In genomic region chr12:10641735-10642500, GRCh38 we compare ENCODE assay signal across 15 cellular contexts. TPM values are rescaled to one million over a fixed set of nuclear protein-coding genes. Genes with fewer than 3 reads are reported as not detected.
A peak's percentile ranks its signal among the peaks of the same experiment; 100 is the strongest.
DNase-seq lines count a peak whose midpoint lies in the region; ATAC-seq, FAIRE-seq and TF ChIP-seq lines count a peak whose summit lies in the region.
"Had no signal": no experiment of that assay in that cellular context is flagged by ENCODE, and none has a peak within 500 bp of the region (broad histone marks: within the 10 kb centered on the region; RNA-seq: fewer than 3 reads in every experiment).

No MANE protein-coding gene starts in this region.

- H3K4me1 ChIP-seq in cardiac muscle cell (ENCODE audit: low read depth): peaks cover 17% of the 10 kb centered on the region
- peaks cover 0 to 10% (median 0%) of the 10 kb centered on the region in 4 donors for H3K4me1 ChIP-seq in stomach

- H3K9me3 ChIP-seq in cardiac muscle cell (ENCODE audit: low read depth): no peaks in the 10 kb centered on the region
- H3K9me3 ChIP-seq in stomach: peaks cover 0 to 22% (median 18%) of the 10 kb centered on the region in 4 donors

- FAIRE-seq in bronchial epithelial cell (lab: Jason Lieb, UNC): no peak
- FAIRE-seq: A204.1, GM12878 had no signal

- 68 to 80% (median 77%) methylated on average over 6 of the region's 6 CpGs for WGBS in stomach, 5 donors

- peak in 1 of 2 donors; percentile 59 for DNase-seq in cardiac muscle cell (ENCODE audit: low read depth in 1 of 2, low spot score in 1 of 2)
- DNase-seq in Right ventricle myocardium inferior (ENCODE audit: missing footprints): no peak
- DNase-seq in bronchial epithelial cell (ENCODE audit: low read depth): peak; percentile 90
- peak; percentile 50 for DNase-seq in hepatic stellate cell (ENCODE audit: low spot score)
- no peak for DNase-seq in stomach
- DNase-seq in NCI-H187 (lab: John Stamatoyannopoulos, UW): no peak
- DNase-seq in NCI-H748 (lab: John Stamatoyannopoulos, UW; ENCODE audit: unreplicated experiment): no peak
- DNase-seq: DMS153, MM.1S, T-helper 9 cell had no signal

- no peaks in the 10 kb centered on the region for H3K27me3 ChIP-seq in cardiac muscle cell
- H3K27me3 ChIP-seq in bronchial epithelial cell (ENCODE audit: control insufficient read depth, insufficient read depth, low read length): no peaks in the 10 kb centered on the region
- H3K27me3 ChIP-seq in stomach: no peaks in the 10 kb centered on the region

- TF ChIP-seq CTCF in cardiac muscle cell (IDR thresholded peaks at IDR 0.05; ENCODE audit: low read depth, low read length) (no peak), bronchial epithelial cell (IDR thresholded peaks at IDR 0.05; ENCODE audit: insufficient read depth, low read length, severe bottlenecking) (no peak), stomach (IDR thresholded peaks at IDR 0.05) (no peak)

- peak overlapping the region; percentile 65 for H3K27ac ChIP-seq in cardiac muscle cell
- H3K27ac ChIP-seq in stomach: peak overlapping the region in 3 of 5 donors; percentile 26 to 46 (median 30)

- no peak for TF ChIP-seq POLR2A in stomach (IDR thresholded peaks at IDR 0.05)

- intact Hi-C loops in Right ventricle myocardium inferior (cut with DNase I) (no loop called here), stomach (cut with DNase I; ENCODE audit: low total_unique reads) (no loop called here)

- H3K4me3 ChIP-seq in cardiac muscle cell (no peak overlapping the region), bronchial epithelial cell (ENCODE audit: low read depth, low read length) (no peak overlapping the region), stomach (no peak overlapping the region)
- H3K4me3 ChIP-seq: GM12878, skin epidermis had no signal

- no peak for TF ChIP-seq EP300 in stomach (IDR thresholded peaks at IDR 0.05)

- H3K36me3 ChIP-seq in cardiac muscle cell (no peaks in the 10 kb centered on the region), bronchial epithelial cell (ENCODE audit: control insufficient read depth, insufficient read depth, low read length) (no peaks in the 10 kb centered on the region), stomach (no peaks in the 10 kb centered on the region)

- ATAC-seq in Right ventricle myocardium inferior (no peak), GM18907 (IDR thresholded peaks at IDR 0.05; ENCODE audit: unreplicated experiment) (no peak)
- ATAC-seq: activated naive CD4-positive, alpha-beta T cell treated with anti-CD3 and anti-CD28 coated beads, Interleukin-2, amount 50 U/mL, for 72 hours; GM12878 had no signal

RNA-seq across cellular contexts. Expression of gene MAGOHB, which starts 28.5 kb away (rescaled TPM):
- total RNA-seq in cardiac muscle cell (10.8 and 14.2 TPM in 2 replicates), Right ventricle myocardium inferior (14.8 TPM), bronchial epithelial cell (14.0 and 14.5 TPM in 2 replicates), stomach (10 to 100 TPM in 2 of 5 donors, 1 to 10 TPM in 2, under 1 TPM in 1; 0.58 to 33.2 (median 7.2) TPM)
- polyA plus RNA-seq in cardiac muscle cell (39.5 and 57.6 TPM in 2 replicates), stomach (10 to 100 TPM; 24.0 to 26.7 (median 25.1) TPM)

RNA-seq across cellular contexts. Expression of gene STYK1, which starts 31.9 kb away (rescaled TPM):
- total RNA-seq in cardiac muscle cell (0.21 and 0.74 TPM in 2 replicates), Right ventricle myocardium inferior (not detected), bronchial epithelial cell (0.53 and 6.8 TPM in 2 replicates), stomach (10 to 100 TPM in 3 of 5 donors, 1 to 10 TPM in 2; 2.3 to 23.7 (median 12.0) TPM)
- polyA plus RNA-seq in cardiac muscle cell (0.65 and 2.3 TPM in 2 replicates), stomach (1 to 10 TPM; 2.5 to 4.4 (median 4.3) TPM)

Comparison
In these comparisons a context has a peak if more than half of its experiments do, and no peak if none do; other contexts are left out.
1. DNase-seq: peak in bronchial epithelial cell (single experiment) and hepatic stellate cell (single experiment); none in Right ventricle myocardium inferior (single experiment), stomach (single experiment), NCI-H187 (0 of 2) and NCI-H748 (single experiment).